1 cellular context compared by ENCODE assay signal in the genomic region with DNA sequence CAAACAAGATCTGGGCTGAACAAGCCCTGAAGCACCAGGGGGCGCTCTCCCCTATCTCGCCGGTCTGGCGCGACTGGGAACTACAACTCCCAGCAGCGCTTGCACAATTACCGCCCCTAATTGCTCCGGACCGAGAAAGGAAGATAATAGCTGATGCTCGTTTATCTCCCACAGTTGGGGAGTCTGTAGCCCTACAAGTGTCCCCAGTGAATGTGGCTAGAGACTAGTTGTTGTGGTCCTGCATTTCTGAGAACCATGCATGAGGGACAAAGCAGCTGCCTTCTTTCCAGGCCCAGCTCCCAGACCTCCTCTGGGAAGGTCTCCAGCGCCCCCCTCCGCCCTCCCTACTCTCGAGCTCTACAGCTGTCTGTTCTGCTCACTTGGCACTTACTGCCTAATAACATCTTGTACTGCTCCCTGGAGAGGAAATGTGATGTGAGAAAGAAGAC.
A peak's percentile ranks its signal among the peaks of the same experiment; 100 is the strongest.
TF ChIP-seq lines count a peak whose summit lies in the region.

No MANE protein-coding gene starts in this region.

TF ChIP-seq in K562, 482 proteins besides CTCF, POLR2A, EP300 and RAD21 (continued from another document and continues in another):
- no peak for TF ChIP-seq REST (CRISPR knock-in tag; IDR thresholded peaks at IDR 0.05; ENCODE audit: low read depth)
- no peak for TF ChIP-seq HDAC2 (IDR thresholded peaks at IDR 0.05)
- TF ChIP-seq, protein P1, sequence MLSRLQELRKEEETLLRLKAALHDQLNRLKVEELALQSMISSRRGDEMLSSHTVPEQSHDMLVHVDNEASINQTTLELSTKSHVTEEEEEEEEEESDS (CRISPR knock-in tag; IDR thresholded peaks at IDR 0.05) = no peak
- TF ChIP-seq MECOM (CRISPR knock-in tag; IDR thresholded peaks at IDR 0.05) = no peak
- no peak for TF ChIP-seq HIVEP1 (CRISPR knock-in tag; IDR thresholded peaks at IDR 0.05)
- peak; percentile 13 for TF ChIP-seq BHLHE40 (IDR thresholded peaks at IDR 0.05; ENCODE audit: low read length)
- TF ChIP-seq KLF13 (tag; IDR thresholded peaks at IDR 0.05; ENCODE audit: borderline replicate concordance, low read depth) = 0 out of 2 replicates have a peak, but pooled peaks have one; percentile 57
- no peak for TF ChIP-seq NFIC (IDR thresholded peaks at IDR 0.05)
- TF ChIP-seq KHSRP (IDR thresholded peaks at IDR 0.05) = no peak
- TF ChIP-seq ZNF695 (CRISPR knock-in tag; IDR thresholded peaks at IDR 0.05) = no peak
- TF ChIP-seq ZNF518B (CRISPR knock-in tag; IDR thresholded peaks at IDR 0.05) = no peak
- no peak for TF ChIP-seq ERF (CRISPR knock-in tag; IDR thresholded peaks at IDR 0.05)
- TF ChIP-seq DACH1 (IDR thresholded peaks at IDR 0.05; ENCODE audit: partially characterized antibody) = peak; percentile 64
- TF ChIP-seq, protein P2, sequence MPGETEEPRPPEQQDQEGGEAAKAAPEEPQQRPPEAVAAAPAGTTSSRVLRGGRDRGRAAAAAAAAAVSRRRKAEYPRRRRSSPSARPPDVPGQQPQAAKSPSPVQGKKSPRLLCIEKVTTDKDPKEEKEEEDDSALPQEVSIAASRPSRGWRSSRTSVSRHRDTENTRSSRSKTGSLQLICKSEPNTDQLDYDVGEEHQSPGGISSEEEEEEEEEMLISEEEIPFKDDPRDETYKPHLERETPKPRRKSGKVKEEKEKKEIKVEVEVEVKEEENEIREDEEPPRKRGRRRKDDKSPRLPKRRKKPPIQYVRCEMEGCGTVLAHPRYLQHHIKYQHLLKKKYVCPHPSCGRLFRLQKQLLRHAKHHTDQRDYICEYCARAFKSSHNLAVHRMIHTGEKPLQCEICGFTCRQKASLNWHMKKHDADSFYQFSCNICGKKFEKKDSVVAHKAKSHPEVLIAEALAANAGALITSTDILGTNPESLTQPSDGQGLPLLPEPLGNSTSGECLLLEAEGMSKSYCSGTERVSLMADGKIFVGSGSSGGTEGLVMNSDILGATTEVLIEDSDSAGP (CRISPR knock-in tag; IDR thresholded peaks at IDR 0.05) = no peak
- TF ChIP-seq DPF2 (IDR thresholded peaks at IDR 0.05) = no peak
- TF ChIP-seq PTTG1 (tag; IDR thresholded peaks at IDR 0.05; ENCODE audit: low read depth) = no peak
- TF ChIP-seq ZNF184 (CRISPR knock-in tag; IDR thresholded peaks at IDR 0.05) = no peak
- no peak for TF ChIP-seq ZNF668 (CRISPR knock-in tag; IDR thresholded peaks at IDR 0.05)
- TF ChIP-seq CHD1 (IDR thresholded peaks at IDR 0.05; ENCODE audit: low read length) = no peak
- TF ChIP-seq, protein P3, sequence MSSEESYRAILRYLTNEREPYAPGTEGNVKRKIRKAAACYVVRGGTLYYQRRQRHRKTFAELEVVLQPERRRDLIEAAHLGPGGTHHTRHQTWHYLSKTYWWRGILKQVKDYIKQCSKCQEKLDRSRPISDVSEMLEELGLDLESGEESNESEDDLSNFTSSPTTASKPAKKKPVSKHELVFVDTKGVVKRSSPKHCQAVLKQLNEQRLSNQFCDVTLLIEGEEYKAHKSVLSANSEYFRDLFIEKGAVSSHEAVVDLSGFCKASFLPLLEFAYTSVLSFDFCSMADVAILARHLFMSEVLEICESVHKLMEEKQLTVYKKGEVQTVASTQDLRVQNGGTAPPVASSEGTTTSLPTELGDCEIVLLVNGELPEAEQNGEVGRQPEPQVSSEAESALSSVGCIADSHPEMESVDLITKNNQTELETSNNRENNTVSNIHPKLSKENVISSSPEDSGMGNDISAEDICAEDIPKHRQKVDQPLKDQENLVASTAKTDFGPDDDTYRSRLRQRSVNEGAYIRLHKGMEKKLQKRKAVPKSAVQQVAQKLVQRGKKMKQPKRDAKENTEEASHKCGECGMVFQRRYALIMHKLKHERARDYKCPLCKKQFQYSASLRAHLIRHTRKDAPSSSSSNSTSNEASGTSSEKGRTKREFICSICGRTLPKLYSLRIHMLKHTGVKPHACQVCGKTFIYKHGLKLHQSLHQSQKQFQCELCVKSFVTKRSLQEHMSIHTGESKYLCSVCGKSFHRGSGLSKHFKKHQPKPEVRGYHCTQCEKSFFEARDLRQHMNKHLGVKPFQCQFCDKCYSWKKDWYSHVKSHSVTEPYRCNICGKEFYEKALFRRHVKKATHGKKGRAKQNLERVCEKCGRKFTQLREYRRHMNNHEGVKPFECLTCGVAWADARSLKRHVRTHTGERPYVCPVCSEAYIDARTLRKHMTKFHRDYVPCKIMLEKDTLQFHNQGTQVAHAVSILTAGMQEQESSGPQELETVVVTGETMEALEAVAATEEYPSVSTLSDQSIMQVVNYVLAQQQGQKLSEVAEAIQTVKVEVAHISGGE (CRISPR knock-in tag; IDR thresholded peaks at IDR 0.05) = peak in 1 of 3 experiments; percentile 61; a peak in 1 of 6 replicates
- no peak for TF ChIP-seq CUX1 (CRISPR knock-in tag; IDR thresholded peaks at IDR 0.05)
- no peak for TF ChIP-seq POLR2AphosphoS5 (IDR thresholded peaks at IDR 0.05; ENCODE audit: control insufficient read depth, insufficient read depth, low read depth, low read length)
- TF ChIP-seq FUS (optimal IDR thresholded peaks at IDR 0.05; ENCODE audit: low read depth, low read length) = no peak
- TF ChIP-seq, protein P4, sequence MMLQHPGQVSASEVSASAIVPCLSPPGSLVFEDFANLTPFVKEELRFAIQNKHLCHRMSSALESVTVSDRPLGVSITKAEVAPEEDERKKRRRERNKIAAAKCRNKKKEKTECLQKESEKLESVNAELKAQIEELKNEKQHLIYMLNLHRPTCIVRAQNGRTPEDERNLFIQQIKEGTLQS (IDR thresholded peaks at IDR 0.05) = no peak
- TF ChIP-seq, protein P4 (CRISPR knock-in tag; conservative IDR thresholded peaks at IDR 0.05) = no peak
- TF ChIP-seq YBX1 (IDR thresholded peaks at IDR 0.05) = no peak
- TF ChIP-seq ZNF79 (CRISPR knock-in tag; IDR thresholded peaks at IDR 0.05; ENCODE audit: low read depth) = no peak
- no peak for TF ChIP-seq ZFP30 (CRISPR knock-in tag; IDR thresholded peaks at IDR 0.05; ENCODE audit: borderline replicate concordance)
- TF ChIP-seq BRF1 (IDR thresholded peaks at IDR 0.05; ENCODE audit: borderline replicate concordance, extremely low read depth, insufficient read length) = no peak
- TF ChIP-seq ZNF280A (IDR thresholded peaks at IDR 0.05; ENCODE audit: low read depth, partially characterized antibody) = no peak
- TF ChIP-seq NCOA4 (IDR thresholded peaks at IDR 0.05; ENCODE audit: partially characterized antibody) = no peak
- no peak for TF ChIP-seq ZNF444 (CRISPR knock-in tag; IDR thresholded peaks at IDR 0.05)
